8 cellular contexts compared by ENCODE assay signal in the genomic region with DNA sequence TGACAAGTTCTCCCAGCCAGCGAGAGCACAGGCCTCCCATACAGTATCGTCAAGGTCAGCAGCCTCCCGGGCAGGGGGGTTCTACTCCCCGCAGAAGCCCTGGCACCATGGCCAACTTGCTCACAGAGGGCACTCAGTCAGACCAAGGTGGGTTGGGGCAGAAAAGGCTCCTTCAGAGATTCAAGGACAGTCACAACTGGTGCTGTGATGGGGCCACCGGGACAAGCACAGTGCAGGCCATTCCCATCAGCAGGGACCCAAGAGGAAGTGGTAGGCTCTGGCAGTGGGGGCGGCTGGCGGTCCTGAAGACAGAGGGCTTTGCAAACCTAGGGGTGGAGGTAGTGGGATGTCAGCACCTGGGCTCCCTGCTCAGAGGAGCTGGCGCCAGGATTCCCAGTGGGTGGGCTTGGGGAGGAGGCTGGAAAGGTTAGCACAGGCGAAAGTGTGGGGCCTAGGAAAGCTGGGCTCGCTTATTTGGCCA. TPM values are rescaled to one million over a fixed set of nuclear protein-coding genes. Genes with fewer than 3 reads are reported as not detected.
DNase-seq lines count a peak whose midpoint lies in the region; ATAC-seq and TF ChIP-seq lines count a peak whose summit lies in the region.

No MANE protein-coding gene starts in this region.

- H3K4me3 Mint-ChIP-seq in activated T-helper 1 cell treated with anti-CD3 and anti-CD28 coated beads, Interleukin-12 subunit alpha, Interleukin-12 subunit beta, Interleukin-2, Interleukin-4 antibody, amounts not matched to agents 30 ng/mL and 10 ng/mL and 1 ng/mL, durations not matched to agents 14 hours and 24 hours and 36 hours = peak overlapping the region; percentile 99

- H3K36me3 Mint-ChIP-seq in activated T-helper 1 cell treated with anti-CD3 and anti-CD28 coated beads, Interleukin-12 subunit alpha, Interleukin-12 subunit beta, Interleukin-2, Interleukin-4 antibody, amounts not matched to agents 30 ng/mL and 10 ng/mL and 1 ng/mL, durations not matched to agents 14 hours and 24 hours and 36 hours (ENCODE audit: low read depth) = peaks cover 5% of the 10 kb centered on the region

- no peak for TF ChIP-seq CTCF in sigmoid colon (IDR thresholded peaks at IDR 0.05)

- peak; percentile 53 for DNase-seq in activated T-cell treated with anti-CD3 and anti-CD28 coated beads, Interleukin-2, amount 50 U/mL, for 1 hour
- DNase-seq in activated T-cell treated with anti-CD3 and anti-CD28 coated beads for 4 hours (no peak), Right ventricle myocardium superior (peak; percentile 68), sigmoid colon (peak; percentile 81)
- DNase-seq in activated T-helper 1 cell treated with anti-CD3 and anti-CD28 coated beads, Interleukin-12 subunit alpha, Interleukin-12 subunit beta, Interleukin-2, Interleukin-4 antibody, amounts not matched to agents 30 ng/mL and 10 ng/mL and 1 ng/mL, durations not matched to agents 14 hours and 24 hours and 36 hours (ENCODE audit: low spot score) = no peak

- no peak for ATAC-seq in Right ventricle myocardium superior (ENCODE audit: poor library complexity)
- no peak for ATAC-seq in GM19467 (IDR thresholded peaks at IDR 0.05; ENCODE audit: unreplicated experiment)
- ATAC-seq in GM19351 (IDR thresholded peaks at IDR 0.05; ENCODE audit: unreplicated experiment) = no peak
- no peak for ATAC-seq in GM18511 (IDR thresholded peaks at IDR 0.05; ENCODE audit: unreplicated experiment)

- H3K4me1 Mint-ChIP-seq in activated T-helper 1 cell treated with anti-CD3 and anti-CD28 coated beads, Interleukin-12 subunit alpha, Interleukin-12 subunit beta, Interleukin-2, Interleukin-4 antibody, amounts not matched to agents 30 ng/mL and 10 ng/mL and 1 ng/mL, durations not matched to agents 14 hours and 24 hours and 36 hours (ENCODE audit: low read depth) = peaks cover 57% of the 10 kb centered on the region

- peak overlapping the region; percentile 100 for H3K27ac Mint-ChIP-seq in activated T-helper 1 cell treated with anti-CD3 and anti-CD28 coated beads, Interleukin-12 subunit alpha, Interleukin-12 subunit beta, Interleukin-2, Interleukin-4 antibody, amounts not matched to agents 30 ng/mL and 10 ng/mL and 1 ng/mL, durations not matched to agents 14 hours and 24 hours and 36 hours

- TF ChIP-seq POLR2A in sigmoid colon (IDR thresholded peaks at IDR 0.05) = no peak

- no peaks in the 10 kb centered on the region for H3K9me3 Mint-ChIP-seq in activated T-helper 1 cell treated with anti-CD3 and anti-CD28 coated beads, Interleukin-12 subunit alpha, Interleukin-12 subunit beta, Interleukin-2, Interleukin-4 antibody, amounts not matched to agents 30 ng/mL and 10 ng/mL and 1 ng/mL, durations not matched to agents 14 hours and 24 hours and 36 hours

- H3K27me3 Mint-ChIP-seq in activated T-helper 1 cell treated with anti-CD3 and anti-CD28 coated beads, Interleukin-12 subunit alpha, Interleukin-12 subunit beta, Interleukin-2, Interleukin-4 antibody, amounts not matched to agents 30 ng/mL and 10 ng/mL and 1 ng/mL, durations not matched to agents 14 hours and 24 hours and 36 hours (ENCODE audit: insufficient read depth) = no peaks in the 10 kb centered on the region

- no peaks in the 10 kb centered on the region for H3K9me3 ChIP-seq in sigmoid colon

- no peak for TF ChIP-seq EP300 in sigmoid colon (IDR thresholded peaks at IDR 0.05)

- H3K27ac ChIP-seq in sigmoid colon = peak overlapping the region; percentile 97 to 100 (median 100)

- WGBS in sigmoid colon, 2 donors = 31 to 63% methylated on average over 10 of the region's 10 CpGs

- peaks cover 0 to 63% (median 60%) of the 10 kb centered on the region in 4 donors for H3K4me1 ChIP-seq in sigmoid colon

- no peaks in the 10 kb centered on the region for H3K27me3 ChIP-seq in sigmoid colon

- H3K36me3 ChIP-seq in sigmoid colon = peaks cover 0 to 4% (median 0%) of the 10 kb centered on the region in 4 donors

- peak overlapping the region in 3 of 4 donors; percentile 28 to 88 (median 76) for H3K4me3 ChIP-seq in sigmoid colon

- intact Hi-C loops in activated T-helper 1 cell treated with anti-CD3 and anti-CD28 coated beads, Interleukin-12 subunit alpha, Interleukin-12 subunit beta, Interleukin-2, Interleukin-4 antibody, amounts not matched to agents 30 ng/mL and 10 ng/mL and 1 ng/mL, durations not matched to agents 14 hours and 24 hours and 36 hours (cut with micrococcal nuclease) = no loop called here
- intact Hi-C loops in Right ventricle myocardium superior (cut with DNase I) = loop anchor here (2.0 to 5.0 kb wide), 2 partner anchors 35 to 94 kb away; a partner anchor contains a TSS
- intact Hi-C loops in sigmoid colon (cut with DNase I) = loop anchor here (1.0 kb wide), 1 partner anchor 34 kb away; no protein-coding TSS in a partner anchor

RNA-seq across cellular contexts. Expression of a gene that starts 5.3 kb away (rescaled TPM):
- total RNA-seq in activated T-helper 1 cell treated with anti-CD3 and anti-CD28 coated beads, Interleukin-12 subunit alpha, Interleukin-12 subunit beta, Interleukin-2, Interleukin-4 antibody, amounts not matched to agents 30 ng/mL and 10 ng/mL and 1 ng/mL, durations not matched to agents 14 hours and 24 hours and 36 hours = 507 and 517 TPM in 2 replicates
- 451 TPM for total RNA-seq in Right ventricle myocardium superior
- total RNA-seq in sigmoid colon = 100 to 1,000 TPM; 142 to 573 (median 268) TPM
- polyA plus RNA-seq in sigmoid colon = 100 to 1,000 TPM in 1 of 3 donors, 10 to 100 TPM in 2; 26.8 to 587 (median 78.7) TPM

RNA-seq across cellular contexts. Expression of a gene that starts 30.8 kb away (rescaled TPM):
- 40.5 and 42.3 TPM in 2 replicates for total RNA-seq in activated T-helper 1 cell treated with anti-CD3 and anti-CD28 coated beads, Interleukin-12 subunit alpha, Interleukin-12 subunit beta, Interleukin-2, Interleukin-4 antibody, amounts not matched to agents 30 ng/mL and 10 ng/mL and 1 ng/mL, durations not matched to agents 14 hours and 24 hours and 36 hours
- total RNA-seq in Right ventricle myocardium superior = 8.6 TPM
- total RNA-seq in sigmoid colon = 10 to 100 TPM; 10.7 to 27.5 (median 15.6) TPM
- polyA plus RNA-seq in sigmoid colon = 10 to 100 TPM; 21.6 to 29.0 (median 25.2) TPM

RNA-seq across cellular contexts. Expression of a gene that starts 34.8 kb away (rescaled TPM):
- 15.3 and 19.4 TPM in 2 replicates for total RNA-seq in activated T-helper 1 cell treated with anti-CD3 and anti-CD28 coated beads, Interleukin-12 subunit alpha, Interleukin-12 subunit beta, Interleukin-2, Interleukin-4 antibody, amounts not matched to agents 30 ng/mL and 10 ng/mL and 1 ng/mL, durations not matched to agents 14 hours and 24 hours and 36 hours
- 5.3 TPM for total RNA-seq in Right ventricle myocardium superior
- 1 to 10 TPM; 2.5 to 8.9 (median 6.0) TPM for total RNA-seq in sigmoid colon
- polyA plus RNA-seq in sigmoid colon = 10 to 100 TPM in 1 of 3 donors, 1 to 10 TPM in 2; 1.2 to 12.8 (median 2.5) TPM

Comparison
In these comparisons a context has a peak if more than half of its experiments do, and no peak if none do; other contexts are left out.
1. DNase-seq: peak in activated T-cell treated with anti-CD3 and anti-CD28 coated beads, Interleukin-2, amount 50 U/mL, for 1 hour (single experiment), Right ventricle myocardium superior (single experiment) and sigmoid colon (single experiment); none in activated T-cell treated with anti-CD3 and anti-CD28 coated beads for 4 hours (single experiment) and activated T-helper 1 cell treated with anti-CD3 and anti-CD28 coated beads, Interleukin-12 subunit alpha, Interleukin-12 subunit beta, Interleukin-2, Interleukin-4 antibody, amounts not matched to agents 30 ng/mL and 10 ng/mL and 1 ng/mL, durations not matched to agents 14 hours and 24 hours and 36 hours (single experiment).